8 cellular contexts compared by ENCODE assay signal in the genomic region with DNA sequence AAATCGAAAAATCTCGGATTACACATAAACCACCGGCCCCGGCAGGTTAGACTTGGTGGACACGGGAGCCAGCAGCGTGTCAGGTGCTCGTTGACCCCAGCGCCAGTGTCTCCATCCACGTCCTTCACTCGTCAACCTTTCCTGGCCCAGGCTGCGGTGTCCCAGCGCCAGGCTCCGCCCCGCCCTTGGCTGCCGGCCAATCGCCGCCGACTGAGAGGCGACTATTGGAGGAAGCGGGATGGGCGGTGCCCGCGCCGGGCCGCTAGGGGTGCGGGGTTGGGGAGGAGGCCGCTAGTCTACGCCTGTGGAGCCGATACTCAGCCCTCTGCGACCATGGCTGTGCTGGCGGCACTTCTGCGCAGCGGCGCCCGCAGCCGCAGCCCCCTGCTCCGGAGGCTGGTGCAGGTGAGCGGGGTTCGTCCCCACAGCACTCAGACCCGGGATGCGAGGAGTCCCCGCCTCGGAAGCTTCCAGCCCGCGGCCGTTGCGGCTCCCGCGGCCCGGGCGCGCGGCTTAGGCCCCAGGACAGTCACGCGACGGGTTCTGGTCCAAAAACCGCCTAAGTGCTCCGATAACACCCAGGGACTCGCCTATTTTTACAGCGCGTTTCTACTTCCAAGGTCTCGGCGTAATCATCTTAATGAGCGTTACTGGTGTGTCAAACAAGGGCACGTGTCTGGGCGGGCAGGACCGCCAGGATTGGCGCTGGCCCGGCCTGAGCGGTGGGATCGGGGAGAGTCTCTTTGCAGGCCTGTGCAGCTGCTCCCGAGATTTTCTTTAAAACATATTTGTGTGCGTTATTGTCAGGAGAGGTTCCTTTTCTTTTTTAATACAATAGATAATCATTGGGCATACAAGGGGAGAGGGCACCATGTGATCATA. TPM values are rescaled to one million over a fixed set of nuclear protein-coding genes. Genes with fewer than 3 reads are reported as not detected.
DNase-seq lines count a peak whose midpoint lies in the region; ATAC-seq, FAIRE-seq and TF ChIP-seq lines count a peak whose summit lies in the region.

A gene (plus strand): TSS at position 294 of the 882 bp plus-strand sequence. CDS start 40 bp downstream, at position 334.

- no peaks in the 10 kb centered on the region for H3K27me3 ChIP-seq in BLaER1
- H3K27me3 ChIP-seq in colonic mucosa = no peaks in the 10 kb centered on the region

- H4K20me1 ChIP-seq in BLaER1 = no peaks in the 10 kb centered on the region

- peak within 1 kb of the TSS; percentile 81 for H3K9ac ChIP-seq in BLaER1
- H3K9ac ChIP-seq in colonic mucosa (ENCODE audit: low read depth in 2 of 2, low read length in 2 of 2) = peak within 1 kb of the TSS; percentile 61 to 75

- FAIRE-seq in GM19239 (lab: Jason Lieb, UNC) = peak; percentile 89

- intact Hi-C loops in colonic mucosa (cut with DNase I) = no loop called here
- intact Hi-C loops in left colon (cut with DNase I, micrococcal nuclease) = no loop called here

- H3K36me3 ChIP-seq in BLaER1 (peaks cover 8% of the 10 kb centered on the region), colonic mucosa (no peaks in the 10 kb centered on the region)

- H3K9me3 ChIP-seq in BLaER1 (no peaks in the 10 kb centered on the region), colonic mucosa (no peaks in the 10 kb centered on the region)

- H3K4me2 ChIP-seq in BLaER1 = peak within 1 kb of the TSS; percentile 88

- DNase-seq in GM19239 (ENCODE audit: insufficient read length, low spot score) (peak; percentile 84), NCI-H524 treated with DMSO at 0.1 percent for 48 hours (lab: John Stamatoyannopoulos, UW) (peak; percentile 57), colonic mucosa (peak; percentile 100), left colon (peak; percentile 97 to 99)
- peak; percentile 99 for DNase-seq in activated CD4-positive, alpha-beta T cell treated with anti-CD3 and anti-CD28 coated beads for 48 hours
- peak; percentile 98 to 99 for DNase-seq in stimulated activated CD4-positive, alpha-beta T cell treated with anti-CD3 and anti-CD28 coated beads, Interleukin-2, amount 100 ng/mL, for 24 hours

- H3K4me1 ChIP-seq in BLaER1 = peaks cover 35% of the 10 kb centered on the region
- peaks cover 16% of the 10 kb centered on the region for H3K4me1 ChIP-seq in colonic mucosa

- peak; percentile 97 for ATAC-seq in HG03457 (IDR thresholded peaks at IDR 0.05; ENCODE audit: unreplicated experiment)
- peak; percentile 84 for ATAC-seq in left colon

- peak within 1 kb of the TSS; percentile 74 for H3K4me3 ChIP-seq in BLaER1
- peak within 1 kb of the TSS; percentile 90 for H3K4me3 ChIP-seq in colonic mucosa

- TF ChIP-seq CTCF in colonic mucosa (IDR thresholded peaks at IDR 0.05) = peak; percentile 26

- H3K27ac ChIP-seq in BLaER1 (peak within 1 kb of the TSS; percentile 80), colonic mucosa (peak within 1 kb of the TSS; percentile 91)

RNA-seq across cellular contexts. Expression of the gene that starts here (rescaled TPM):
- 100 to 1,000 TPM in 1 of 2 donors, 10 to 100 TPM in 1; 51.5 to 130 TPM for total RNA-seq in colonic mucosa
- total RNA-seq in left colon = 100 to 1,000 TPM; 143 to 153 TPM

Comparison
In these comparisons a context has a peak if more than half of its experiments do, and no peak if none do; other contexts are left out.
1. Peak in every context shown above with its lines: DNase-seq, ATAC-seq, H3K4me3 ChIP-seq and H3K27ac ChIP-seq.